Comparison of ENCODE assay signal across 9 cellular contexts in genomic region chr4:156941940-156942548, GRCh38. TPM values are rescaled to one million over a fixed set of nuclear protein-coding genes. Genes with fewer than 3 reads are reported as not detected.
DNase-seq lines count a peak whose midpoint lies in the region; ATAC-seq and TF ChIP-seq lines count a peak whose summit lies in the region.
"Had no signal": no experiment of that assay in that cellular context is flagged by ENCODE, and none has a peak within 500 bp of the region (broad histone marks: within the 10 kb centered on the region; RNA-seq: fewer than 3 reads in every experiment).

No MANE protein-coding gene starts in this region.

- H3K27ac ChIP-seq in ascending aorta = peak overlapping the region; percentile 83 to 87
- H3K27ac ChIP-seq: neutrophil, PC-9 had no signal

- no peak for ATAC-seq in HG03460 (IDR thresholded peaks at IDR 0.05; ENCODE audit: unreplicated experiment)

- DNase-seq in LHCN-M2 (ENCODE audit: low read depth) (peak; percentile 88), ascending aorta (ENCODE audit: low spot score in 2 of 2) (peak; percentile 15 to 83), iris pigment epithelial cell (ENCODE audit: low read depth) (peak; percentile 99), ureter (ENCODE audit: low spot score) (peak; percentile 45), GM13977 (ENCODE audit: low spot score) (no peak), NCI-H2171 (lab: John Stamatoyannopoulos, UW) (no peak)

- no peaks in the 10 kb centered on the region for H3K9me3 ChIP-seq in ascending aorta
- H3K9me3 ChIP-seq: neutrophil had no signal

- peaks cover 4 to 29% of the 10 kb centered on the region in 2 donors for H3K4me1 ChIP-seq in ascending aorta

- intact Hi-C loops in ascending aorta (cut with DNase I) = no loop called here

- in situ Hi-C loops in GM13977 (cut with MboI; ENCODE audit: low pct_unique_long_range_greater_than_20kb, low sequenced_read_pairs, unreplicated experiment) = no loop called here

- H3K36me3 ChIP-seq in ascending aorta = no peaks in the 10 kb centered on the region
- H3K36me3 ChIP-seq: neutrophil had no signal

- H3K4me3 ChIP-seq in ascending aorta = peak overlapping the region in 1 of 2 donors; percentile 41
- H3K4me3 ChIP-seq: PC-9 had no signal

- TF ChIP-seq CTCF in ascending aorta (IDR thresholded peaks at IDR 0.05) = no peak
- no peak for TF ChIP-seq CTCF in GM13977 (IDR thresholded peaks at IDR 0.05; ENCODE audit: extremely low read depth, insufficient read depth, missing control alignments)

- H3K27me3 ChIP-seq in ascending aorta = no peaks in the 10 kb centered on the region
- H3K27me3 ChIP-seq: neutrophil had no signal

RNA-seq across cellular contexts. Expression of gene PDGFC, which starts 29.6 kb away (rescaled TPM):
- total RNA-seq in LHCN-M2 (2014; rRNA removed) (89.3 and 107 TPM in 2 replicates), ascending aorta (21.0 TPM), ureter (13.8 TPM)
- 68.1 TPM for polyA plus RNA-seq in LHCN-M2 (2012)

Comparison
In these comparisons a context has a peak if more than half of its experiments do, and no peak if none do; other contexts are left out.
1. DNase-seq: peak in LHCN-M2 (single experiment), ascending aorta (2 of 2), iris pigment epithelial cell (single experiment) and ureter (single experiment); none in GM13977 (single experiment) and NCI-H2171 (single experiment).